8 cellular contexts compared by ENCODE assay signal in genomic region chr17:44363613-44364159, GRCh38. TPM values are rescaled to one million over a fixed set of nuclear protein-coding genes. Genes with fewer than 3 reads are reported as not detected.
DNase-seq lines count a peak whose midpoint lies in the region; ATAC-seq and TF ChIP-seq lines count a peak whose summit lies in the region.

Gene FAM171A2, minus strand, starts transcription at chr17:44363853. Its CDS starts 139 bp downstream, at chr17:44363714.

- H3K36me3 Mint-ChIP-seq in activated naive CD8-positive, alpha-beta T cell treated with anti-CD3 and anti-CD28 coated beads, Interleukin-2, amount 50 U/mL, for 24 hours (ENCODE audit: low read depth) = no peaks in the 10 kb centered on the region
- no peaks in the 10 kb centered on the region for H3K36me3 Mint-ChIP-seq in progenitor cell of endocrine pancreas (ENCODE audit: insufficient read depth)

- in situ Hi-C loops in KBM-7 (cut with MboI; ENCODE audit: low pct_unique_long_range_greater_than_20kb, low sequenced_read_pairs) = no loop called here

- ATAC-seq in activated naive CD8-positive, alpha-beta T cell treated with anti-CD3 and anti-CD28 coated beads, Interleukin-2, amount 50 U/mL, for 24 hours = peak; percentile 86
- ATAC-seq in heart right ventricle (peak; percentile 55 to 89 (median 76)), HG02623 (IDR thresholded peaks at IDR 0.05; ENCODE audit: unreplicated experiment) (no peak)

- H3K27ac ChIP-seq in heart right ventricle = peak within 1 kb of the TSS in 6 of 10 donors; percentile 22 to 73 (median 40)

- no peak within 1 kb of the TSS for H3K27ac Mint-ChIP-seq in activated naive CD8-positive, alpha-beta T cell treated with anti-CD3 and anti-CD28 coated beads, Interleukin-2, amount 50 U/mL, for 24 hours
- H3K27ac Mint-ChIP-seq in progenitor cell of endocrine pancreas = peak within 1 kb of the TSS; percentile 83

- H3K4me1 Mint-ChIP-seq in activated naive CD8-positive, alpha-beta T cell treated with anti-CD3 and anti-CD28 coated beads, Interleukin-2, amount 50 U/mL, for 24 hours = no peaks in the 10 kb centered on the region
- peaks cover 15% of the 10 kb centered on the region for H3K4me1 Mint-ChIP-seq in progenitor cell of endocrine pancreas (ENCODE audit: low read depth)

- peak within 1 kb of the TSS; percentile 46 to 78 (median 66) for H3K4me3 ChIP-seq in heart right ventricle

- TF ChIP-seq CTCF in heart right ventricle (IDR thresholded peaks at IDR 0.05) (peak; percentile 54 to 96 (median 83)), progenitor cell of endocrine pancreas (IDR thresholded peaks at IDR 0.05; ENCODE audit: unreplicated experiment) (peak; percentile 94)

- H3K27me3 ChIP-seq in heart right ventricle = peaks cover 0 to 41% (median 6%) of the 10 kb centered on the region in 7 donors

- WGBS in heart right ventricle, 2 donors = 1% methylated on average over 57 to 62 of the region's 63 CpGs

- intact Hi-C loops in heart right ventricle (cut with DNase I) = no loop called here

- no peaks in the 10 kb centered on the region for H3K9me3 ChIP-seq in heart right ventricle

- H3K9me3 Mint-ChIP-seq in activated naive CD8-positive, alpha-beta T cell treated with anti-CD3 and anti-CD28 coated beads, Interleukin-2, amount 50 U/mL, for 24 hours = no peaks in the 10 kb centered on the region
- H3K9me3 Mint-ChIP-seq in progenitor cell of endocrine pancreas (ENCODE audit: low read depth) = no peaks in the 10 kb centered on the region

- H3K27me3 Mint-ChIP-seq in activated naive CD8-positive, alpha-beta T cell treated with anti-CD3 and anti-CD28 coated beads, Interleukin-2, amount 50 U/mL, for 24 hours = peaks cover 27% of the 10 kb centered on the region
- peaks cover 29% of the 10 kb centered on the region for H3K27me3 Mint-ChIP-seq in progenitor cell of endocrine pancreas

- peaks cover 0 to 32% (median 17%) of the 10 kb centered on the region in 9 donors for H3K4me1 ChIP-seq in heart right ventricle

- DNase-seq in DMS 273 (lab: John Stamatoyannopoulos, UW; ENCODE audit: unreplicated experiment) (peak; percentile 90), DMS 273 treated with DMSO at 0.1 percent for 48 hours (lab: John Stamatoyannopoulos, UW) (no peak), KBM-7 (peak; percentile 44), SKM-1 treated with dmso at 0.1 percent for 144 hours (lab: John Stamatoyannopoulos, UW; ENCODE audit: unreplicated experiment) (peak; percentile 37), heart right ventricle (peak in 1 of 2 donors; percentile 73), progenitor cell of endocrine pancreas (ENCODE audit: low spot score, unreplicated experiment) (peak; percentile 73)
- peak; percentile 79 for DNase-seq in activated naive CD8-positive, alpha-beta T cell treated with anti-CD3 and anti-CD28 coated beads, Interleukin-2, amount 50 U/mL, for 24 hours

- H3K36me3 ChIP-seq in heart right ventricle = no peaks in the 10 kb centered on the region

- peak within 1 kb of the TSS; percentile 50 for H3K4me3 Mint-ChIP-seq in activated naive CD8-positive, alpha-beta T cell treated with anti-CD3 and anti-CD28 coated beads, Interleukin-2, amount 50 U/mL, for 24 hours
- peak within 1 kb of the TSS; percentile 81 for H3K4me3 Mint-ChIP-seq in progenitor cell of endocrine pancreas (ENCODE audit: low read depth)

RNA-seq across cellular contexts. Expression of gene FAM171A2, which starts in this region (rescaled TPM):
- total RNA-seq in heart right ventricle = under 1 TPM; 0.25 to 0.95 (median 0.46) TPM
- polyA plus RNA-seq in heart right ventricle = under 1 TPM; 0.29 to 0.57 TPM
- total RNA-seq in progenitor cell of endocrine pancreas = 39.9 and 42.5 TPM in 2 replicates

Comparison
In these comparisons a context has a peak if more than half of its experiments do, and no peak if none do; other contexts are left out.
1. RNA of gene FAM171A2 (total RNA-seq): 39.9 to 42.5 TPM in progenitor cell of endocrine pancreas; 0.25 to 0.95 TPM in heart right ventricle; every median in the first group is over 10 times any median in the second.
2. Peak in ATAC-seq, H3K4me3 ChIP-seq and H3K27ac ChIP-seq in heart right ventricle; RNA of the gene not detected or under 1 TPM.